ENCODE assay signal across 1 cellular context in genomic region chr1:67479146-67479891, GRCh38.
TF ChIP-seq lines count a peak whose summit lies in the region.

No MANE protein-coding gene starts in this region.

TF ChIP-seq in K562, 482 proteins besides CTCF, POLR2A, EP300 and RAD21 (continued from another document and continues in another):
- TF ChIP-seq ZSCAN29 (IDR thresholded peaks at IDR 0.05) (no peak), RBBP5 (IDR thresholded peaks at IDR 0.05; ENCODE audit: borderline replicate concordance, insufficient read depth, low read length, poor library complexity, severe bottlenecking) (peak; percentile 57), CGGBP1 (CRISPR knock-in tag; IDR thresholded peaks at IDR 0.05) (no peak), SPI1 (IDR thresholded peaks at IDR 0.05; ENCODE audit: borderline replicate concordance, low read depth, low read length) (no peak), ZNF639 (CRISPR knock-in tag; conservative IDR thresholded peaks at IDR 0.05 in 1 of 2, IDR thresholded peaks at IDR 0.05 in 1 of 2) (peak in 1 of 2 experiments; percentile 34; a peak in 1 of 4 replicates), MLLT1 (IDR thresholded peaks at IDR 0.05) (peak in 1 of 2 experiments; percentile 56; a peak in 2 of 4 replicates), E4F1 (CRISPR knock-in tag; IDR thresholded peaks at IDR 0.05; ENCODE audit: borderline replicate concordance) (no peak), ZMIZ1 (IDR thresholded peaks at IDR 0.05; ENCODE audit: low read depth in 2 of 2, low read length in 2 of 2) (peak in 1 of 2 experiments; percentile 77; a peak in 2 of 4 replicates), ADNP (tag; IDR thresholded peaks at IDR 0.05) (no peak), NEUROD1 (IDR thresholded peaks at IDR 0.05; ENCODE audit: borderline replicate concordance, low read depth, low read length, partially characterized antibody) (peak; percentile 84), ZNF511 (CRISPR knock-in tag; IDR thresholded peaks at IDR 0.05) (no peak), NONO (IDR thresholded peaks at IDR 0.05; ENCODE audit: low read depth in 2 of 2, low read length in 1 of 2) (peak in 1 of 2 experiments; percentile 55; a peak in 1 of 4 replicates), HNRNPL (IDR thresholded peaks at IDR 0.05; ENCODE audit: low read depth, low read length) (no peak), ZNF407 (IDR thresholded peaks at IDR 0.05; ENCODE audit: low read depth) (no peak), MED1 (CRISPR knock-in tag; IDR thresholded peaks at IDR 0.05; ENCODE audit: borderline replicate concordance) (no peak), ATF2 (CRISPR knock-in tag; IDR thresholded peaks at IDR 0.05) (no peak), EWSR1 (IDR thresholded peaks at IDR 0.05; ENCODE audit: borderline replicate concordance, low read depth, partially characterized antibody) (no peak), NKRF (IDR thresholded peaks at IDR 0.05; ENCODE audit: borderline replicate concordance) (peak; percentile 64; the same call in 1 of the 2 replicates), AFF4 (CRISPR knock-in tag; IDR thresholded peaks at IDR 0.05) (no peak), MBD2 (IDR thresholded peaks at IDR 0.05; ENCODE audit: borderline replicate concordance, low read depth) (no peak), CEBPB (tag; IDR thresholded peaks at IDR 0.05) (peak; percentile 49; the same call in 1 of the 2 replicates), XRCC5 (IDR thresholded peaks at IDR 0.05; ENCODE audit: low read depth, low read length) (peak; percentile 56; the same call in 1 of the 2 replicates)
